ENCODE assay signal across 8 cellular contexts in the genomic region with DNA sequence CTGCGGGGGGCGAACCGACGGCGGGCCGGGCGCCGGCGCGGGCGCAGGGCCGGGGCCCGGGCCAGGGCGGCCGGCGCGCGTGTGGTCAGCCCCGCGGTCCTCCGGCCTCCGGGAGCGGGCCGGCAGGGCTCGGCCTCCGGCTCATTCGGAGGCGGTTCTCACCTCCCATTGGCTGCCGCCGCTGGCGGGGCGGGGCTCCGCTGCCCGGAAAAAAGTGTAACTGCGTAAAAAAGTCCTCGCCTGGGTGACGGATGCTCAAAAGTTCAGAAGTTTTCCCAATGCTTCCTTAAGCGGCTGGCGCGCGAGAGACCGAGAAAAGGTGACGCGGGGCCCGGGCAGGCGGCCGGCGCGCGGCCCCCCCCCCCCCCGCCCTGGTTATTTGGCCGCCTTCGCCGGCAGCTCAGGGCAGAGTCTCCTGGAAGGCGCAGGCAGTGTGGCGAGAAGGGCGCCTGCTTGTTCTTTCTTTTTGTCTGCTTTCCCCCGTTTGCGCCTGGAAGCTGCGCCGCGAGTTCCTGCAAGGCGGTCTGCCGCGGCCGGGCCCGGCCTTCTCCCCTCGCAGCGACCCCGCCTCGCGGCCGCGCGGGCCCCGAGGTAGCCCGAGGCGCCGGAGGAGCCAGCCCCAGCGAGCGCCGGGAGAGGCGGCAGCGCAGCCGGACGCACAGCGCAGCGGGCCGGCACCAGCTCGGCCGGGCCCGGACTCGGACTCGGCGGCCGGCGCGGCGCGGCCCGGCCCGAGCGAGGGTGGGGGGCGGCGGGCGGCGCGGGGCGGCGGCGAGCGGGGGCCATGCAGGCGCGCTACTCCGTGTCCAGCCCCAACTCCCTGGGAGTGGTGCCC. TPM values are rescaled to one million over a fixed set of nuclear protein-coding genes. Genes with fewer than 3 reads are reported as not detected.
DNase-seq lines count a peak whose midpoint lies in the region; ATAC-seq, FAIRE-seq and TF ChIP-seq lines count a peak whose summit lies in the region.

Gene FOXC1 (plus strand): TSS at position 254 of the 835 bp plus-strand sequence. CDS start 531 bp downstream, at position 785.

- peaks cover 23% of the 10 kb centered on the region for H3K4me1 Mint-ChIP-seq in activated CD4-positive, alpha-beta T cell treated with anti-CD3 and anti-CD28 coated beads, Interleukin-2, amount 10 ng/mL, durations not matched to agents 24 days and 14 days
- H3K4me1 Mint-ChIP-seq in naive thymus-derived CD4-positive, alpha-beta T cell: peaks cover 35 to 65% (median 55%) of the 10 kb centered on the region in 7 donors

- peaks cover 20 to 36% of the 10 kb centered on the region in 2 donors for H3K27me3 ChIP-seq in naive thymus-derived CD4-positive, alpha-beta T cell (ENCODE audit: control insufficient read depth in 2 of 2, insufficient read depth in 2 of 2, low read length in 2 of 2)

- intact Hi-C loops in activated CD4-positive, alpha-beta T cell treated with anti-CD3 and anti-CD28 coated beads, Interleukin-2, amount 10 ng/mL, durations not matched to agents 24 days and 14 days (cut with micrococcal nuclease): loop anchor here (5.0 to 10.0 kb wide), 4 partner anchors 218 to 1622 kb away; partner anchors contain the start of gene FOXQ1
- intact Hi-C loops in naive thymus-derived CD4-positive, alpha-beta T cell (cut with micrococcal nuclease): loop anchor here (5.0 to 10.0 kb wide), 3 partner anchors 298 to 1455 kb away; partner anchors contain the start of genes FOXQ1 (in 1 of the 2), GMDS (in 1 of the 2) and RIPK1 (in 1 of the 2)

- ATAC-seq in naive thymus-derived CD4-positive, alpha-beta T cell: peak; percentile 54

- H3K36me3 Mint-ChIP-seq in activated CD4-positive, alpha-beta T cell treated with anti-CD3 and anti-CD28 coated beads, Interleukin-2, amount 10 ng/mL, durations not matched to agents 24 days and 14 days (ENCODE audit: low read depth): peaks cover 7% of the 10 kb centered on the region
- no peaks in the 10 kb centered on the region for H3K36me3 Mint-ChIP-seq in naive thymus-derived CD4-positive, alpha-beta T cell

- POLR2A ChIA-PET in naive thymus-derived CD4-positive, alpha-beta T cell (lab: Charles Lee): no interaction called here

- TF ChIP-seq POLR2A in H54 (IDR thresholded peaks at IDR 0.05; ENCODE audit: low read depth, low read length): 0 out of 2 replicates have a peak, but pooled peaks have one; percentile 20

- peak within 1 kb of the TSS; percentile 80 for H3K27ac Mint-ChIP-seq in activated CD4-positive, alpha-beta T cell treated with anti-CD3 and anti-CD28 coated beads, Interleukin-2, amount 10 ng/mL, durations not matched to agents 24 days and 14 days
- H3K27ac Mint-ChIP-seq in naive thymus-derived CD4-positive, alpha-beta T cell: peak within 1 kb of the TSS in 1 of 9 donors; percentile 84

- peak within 1 kb of the TSS; percentile 75 for H3K4me3 Mint-ChIP-seq in activated CD4-positive, alpha-beta T cell treated with anti-CD3 and anti-CD28 coated beads, Interleukin-2, amount 10 ng/mL, durations not matched to agents 24 days and 14 days
- peak within 1 kb of the TSS; percentile 75 to 88 (median 82) for H3K4me3 Mint-ChIP-seq in naive thymus-derived CD4-positive, alpha-beta T cell

- DNase-seq in activated CD4-positive, alpha-beta T cell treated with anti-CD3 and anti-CD28 coated beads, Interleukin-2, amount 10 ng/mL, durations not matched to agents 24 days and 14 days: peak; percentile 83
- DNase-seq in activated CD4-positive, alpha-beta T cell treated with anti-CD3 and anti-CD28 coated beads, Interleukin-2, amount 50 U/mL, for 4 hours: no peak
- peak; percentile 100 for DNase-seq in H54 (ENCODE audit: insufficient read length, low spot score)
- DNase-seq in NCI-H146 treated with DMSO at 0.1 percent for 48 hours (lab: John Stamatoyannopoulos, UW; ENCODE audit: unreplicated experiment): peak; percentile 31
- DNase-seq in activated T-cell treated with anti-CD3 and anti-CD28 coated beads, Interleukin-2, amount 50 U/mL, for 1 hour: peak; percentile 50
- peak; percentile 94 for DNase-seq in fibroblast of pulmonary artery (ENCODE audit: low read depth)
- peak in 1 of 9 donors; percentile 61 for DNase-seq in naive thymus-derived CD4-positive, alpha-beta T cell
- no peak for DNase-seq in effector CD8-positive, alpha-beta T cell (lab: John Stamatoyannopoulos, UW)

- H3K9me3 ChIP-seq in naive thymus-derived CD4-positive, alpha-beta T cell (ENCODE audit: control insufficient read depth in 2 of 3, low read length in 3 of 3): no peaks in the 10 kb centered on the region

- FAIRE-seq in H54 (lab: Jason Lieb, UNC): peak; percentile 23

- CTCF ChIA-PET in naive thymus-derived CD4-positive, alpha-beta T cell (lab: Charles Lee): no interaction called here

- H3K27me3 Mint-ChIP-seq in activated CD4-positive, alpha-beta T cell treated with anti-CD3 and anti-CD28 coated beads, Interleukin-2, amount 10 ng/mL, durations not matched to agents 24 days and 14 days: peaks cover 62% of the 10 kb centered on the region
- H3K27me3 Mint-ChIP-seq in naive thymus-derived CD4-positive, alpha-beta T cell: peaks cover 55 to 67% (median 65%) of the 10 kb centered on the region in 5 donors

- no peaks in the 10 kb centered on the region for H3K36me3 ChIP-seq in naive thymus-derived CD4-positive, alpha-beta T cell (ENCODE audit: control insufficient read depth in 2 of 3, insufficient read depth in 3 of 3, low read length in 3 of 3)

- TF ChIP-seq CTCF in fibroblast of pulmonary artery (IDR thresholded peaks at IDR 0.05; ENCODE audit: low read length, missing control alignments): no peak

- H3K4me1 ChIP-seq in naive thymus-derived CD4-positive, alpha-beta T cell (ENCODE audit: control insufficient read depth in 2 of 2, insufficient read depth in 2 of 2, low read length in 2 of 2): peaks cover 22 to 27% of the 10 kb centered on the region in 2 donors

- H3K27ac ChIP-seq in naive thymus-derived CD4-positive, alpha-beta T cell (ENCODE audit: low read depth, low read length): no peak within 1 kb of the TSS

- no peaks in the 10 kb centered on the region for H3K9me3 Mint-ChIP-seq in activated CD4-positive, alpha-beta T cell treated with anti-CD3 and anti-CD28 coated beads, Interleukin-2, amount 10 ng/mL, durations not matched to agents 24 days and 14 days
- H3K9me3 Mint-ChIP-seq in naive thymus-derived CD4-positive, alpha-beta T cell: peaks cover 0 to 5% (median 0%) of the 10 kb centered on the region in 11 donors

- peak within 1 kb of the TSS; percentile 72 for H3K4me3 ChIP-seq in fibroblast of pulmonary artery (replicated peaks; ENCODE audit: low read depth, low read length)
- peak within 1 kb of the TSS; percentile 26 for H3K4me3 ChIP-seq in naive thymus-derived CD4-positive, alpha-beta T cell (ENCODE audit: low read length)

RNA-seq across cellular contexts. Expression of gene FOXC1, which starts in this region (rescaled TPM):
- 0.07 TPM in 2 replicates for total RNA-seq in activated CD4-positive, alpha-beta T cell treated with anti-CD3 and anti-CD28 coated beads, Interleukin-2, amount 10 ng/mL, durations not matched to agents 24 days and 14 days
- total RNA-seq in naive thymus-derived CD4-positive, alpha-beta T cell: not detected
- not detected for polyA plus RNA-seq in naive thymus-derived CD4-positive, alpha-beta T cell

Comparison
In these comparisons a context has a peak if more than half of its experiments do, and no peak if none do; other contexts are left out.
1. Peak in DNase-seq in activated CD4-positive, alpha-beta T cell treated with anti-CD3 and anti-CD28 coated beads, Interleukin-2, amount 10 ng/mL, durations not matched to agents 24 days and 14 days; RNA of the gene not detected or under 1 TPM.
2. Peak in ATAC-seq and H3K4me3 ChIP-seq in naive thymus-derived CD4-positive, alpha-beta T cell; RNA of the gene not detected or under 1 TPM.
3. DNase-seq: peak in H54 (single experiment), NCI-H146 treated with DMSO at 0.1 percent for 48 hours (single experiment), activated T-cell treated with anti-CD3 and anti-CD28 coated beads, Interleukin-2, amount 50 U/mL, for 1 hour (single experiment) and fibroblast of pulmonary artery (single experiment); none in activated CD4-positive, alpha-beta T cell treated with anti-CD3 and anti-CD28 coated beads, Interleukin-2, amount 50 U/mL, for 4 hours (0 of 2) and effector CD8-positive, alpha-beta T cell (single experiment).